20 cellular contexts compared by ENCODE assay signal in genomic region chr20:24964518-24964838, GRCh38. TPM values are rescaled to one million over a fixed set of nuclear protein-coding genes. Genes with fewer than 3 reads are reported as not detected.
DNase-seq lines count a peak whose midpoint lies in the region; ATAC-seq and TF ChIP-seq lines count a peak whose summit lies in the region.
"Had no signal": no experiment of that assay in that cellular context is flagged by ENCODE, and none has a peak within 500 bp of the region (broad histone marks: within the 10 kb centered on the region; RNA-seq: fewer than 3 reads in every experiment).

No MANE protein-coding gene starts in this region.

- H4K5ac ChIP-seq in H9 (ENCODE audit: insufficient read length, low read depth, low read length): no peak overlapping the region

- H3K4me1 Mint-ChIP-seq in CD8-positive, alpha-beta T cell (ENCODE audit: low read depth): peaks cover 44% of the 10 kb centered on the region
- no peaks in the 10 kb centered on the region for H3K4me1 Mint-ChIP-seq in H9
- peaks cover 14% of the 10 kb centered on the region for H3K4me1 Mint-ChIP-seq in activated T-helper 17 cell treated with anti-CD3 and anti-CD28 coated beads, Interleukin-2, amount 50 U/mL, for 72 hours

- no peak overlapping the region for H3K56ac ChIP-seq in H9 (ENCODE audit: insufficient read length, low read depth, low read length)

- H3K14ac ChIP-seq in H9 (ENCODE audit: insufficient read depth, low read length): no peak overlapping the region

- no peaks in the 10 kb centered on the region for H3K23me2 ChIP-seq in H9 (ENCODE audit: insufficient read length, low read depth, low read length, poor library complexity, severe bottlenecking)

- H4K20me1 ChIP-seq in H9 (ENCODE audit: control insufficient read depth, insufficient read depth, insufficient read length): no peaks in the 10 kb centered on the region

- no peak overlapping the region for H2BK20ac ChIP-seq in H9 (ENCODE audit: low read depth, low read length, poor library complexity, severe bottlenecking)

- H3K4ac ChIP-seq in H9 (ENCODE audit: low read depth, low read length): no peak overlapping the region

- no peak overlapping the region for H3K4me3 ChIP-seq in CD8-positive, alpha-beta T cell (ENCODE audit: low read depth, low read length)
- H3K4me3 ChIP-seq: hepatocyte, right lobe of liver had no signal

- H3K4me2 ChIP-seq in H9 (ENCODE audit: insufficient read depth, insufficient read length, low read length): no peak overlapping the region
- H3K4me2 ChIP-seq: hepatocyte had no signal

- H3K4me3 Mint-ChIP-seq in CD8-positive, alpha-beta T cell: no peak overlapping the region
- no peak overlapping the region for H3K4me3 Mint-ChIP-seq in H9
- H3K4me3 Mint-ChIP-seq in activated T-helper 17 cell treated with anti-CD3 and anti-CD28 coated beads, Interleukin-2, amount 50 U/mL, for 72 hours: no peak overlapping the region
- H3K4me3 Mint-ChIP-seq: activated naive CD4-positive, alpha-beta T cell treated with anti-CD3 and anti-CD28 coated beads, Interleukin-2, amount 50 U/mL, for 24 hours had no signal

- no peak for TF ChIP-seq CTCF in CD8-positive, alpha-beta T cell (IDR thresholded peaks at IDR 0.05)
- TF ChIP-seq CTCF in H9 (conservative IDR thresholded peaks at IDR 0.05): no peak

- no peaks in the 10 kb centered on the region for H3K79me2 ChIP-seq in H9 (ENCODE audit: insufficient read depth, low read length)
- H3K79me2 ChIP-seq: hepatocyte had no signal

- peaks cover 59% of the 10 kb centered on the region for H3K36me3 ChIP-seq in CD8-positive, alpha-beta T cell (ENCODE audit: insufficient read depth, low read length)

- H4K91ac ChIP-seq in H9 (ENCODE audit: insufficient read length, low read depth, low read length): no peak overlapping the region

- no peak overlapping the region for H2BK15ac ChIP-seq in H9 (ENCODE audit: low read depth, low read length)

- peak overlapping the region; percentile 43 for H3K27ac Mint-ChIP-seq in CD8-positive, alpha-beta T cell
- H3K27ac Mint-ChIP-seq in H9: no peak overlapping the region; a peak in 1 of 7 replicates
- H3K27ac Mint-ChIP-seq in activated T-helper 17 cell treated with anti-CD3 and anti-CD28 coated beads, Interleukin-2, amount 50 U/mL, for 72 hours: peak overlapping the region; percentile 74

- H3K36me3 Mint-ChIP-seq in CD8-positive, alpha-beta T cell: peaks cover 94% of the 10 kb centered on the region
- peaks cover 33 to 78% (median 49%) of the 10 kb centered on the region in 3 experiments; a peak in 6 of 7 replicates for H3K36me3 Mint-ChIP-seq in H9 (ENCODE audit: insufficient read depth in 1 of 3, low read depth in 3 of 3)
- peaks cover 96% of the 10 kb centered on the region for H3K36me3 Mint-ChIP-seq in activated T-helper 17 cell treated with anti-CD3 and anti-CD28 coated beads, Interleukin-2, amount 50 U/mL, for 72 hours (ENCODE audit: low read depth)

- no peak for DNase-seq in CD8-positive, alpha-beta T cell
- DNase-seq in H9 (peak; percentile 8), myocyte (ENCODE audit: low read depth) (peak; percentile 83), COR-L47 (lab: John Stamatoyannopoulos, UW) (no peak)
- DNase-seq in stimulated activated CD4-positive, alpha-beta T cell treated with anti-CD3 and anti-CD28 coated beads, Interleukin-2, amount 100 ng/mL, for 48 hours: no peak
- DNase-seq: effector CD4-positive, alpha-beta T cell; HCEC 1CT; mesendoderm; NCI-H1436 treated with DMSO at 0.1 percent for 48 hours; PC-3; right lobe of liver had no signal

- no peak overlapping the region for H2BK12ac ChIP-seq in H9 (ENCODE audit: insufficient read length, low read depth, low read length)

- CTCF ChIA-PET in CD8-positive, alpha-beta T cell (lab: Charles Lee): interaction anchor here (0.7 to 1.3 kb wide), 2 partner anchors 10 to 17 kb away, joined by 3 to 5 read pairs; no protein-coding TSS in a partner anchor

- no peak overlapping the region for H2AFZ ChIP-seq in H9 (ENCODE audit: low read length)
- H2AFZ ChIP-seq: hepatocyte had no signal

- H3K27me3 ChIP-seq in CD8-positive, alpha-beta T cell (ENCODE audit: insufficient read depth, low read length): no peaks in the 10 kb centered on the region
- H3K27me3 ChIP-seq in H9 (ENCODE audit: insufficient read depth, low read length): no peaks in the 10 kb centered on the region
- H3K27me3 ChIP-seq: hepatocyte, right lobe of liver had no signal

- POLR2A ChIA-PET in CD8-positive, alpha-beta T cell (lab: Charles Lee): interaction anchor here (0.6 to 1.4 kb wide), 2 partner anchors 16 to 117 kb away, joined by 3 read pairs; no protein-coding TSS in a partner anchor

- no peaks in the 10 kb centered on the region for H3K27me3 Mint-ChIP-seq in CD8-positive, alpha-beta T cell (ENCODE audit: low read depth)
- no peaks in the 10 kb centered on the region for H3K27me3 Mint-ChIP-seq in H9 (ENCODE audit: low read depth)
- no peaks in the 10 kb centered on the region for H3K27me3 Mint-ChIP-seq in activated T-helper 17 cell treated with anti-CD3 and anti-CD28 coated beads, Interleukin-2, amount 50 U/mL, for 72 hours
- H3K27me3 Mint-ChIP-seq: activated naive CD4-positive, alpha-beta T cell treated with anti-CD3 and anti-CD28 coated beads, Interleukin-2, amount 50 U/mL, for 24 hours had no signal

- no peak overlapping the region for H2AK5ac ChIP-seq in H9 (ENCODE audit: insufficient read length, low read length)

- H2BK5ac ChIP-seq in H9 (ENCODE audit: insufficient read length, low read length): no peak overlapping the region

- H2BK120ac ChIP-seq in H9 (ENCODE audit: low read depth, low read length, poor library complexity, severe bottlenecking): no peak overlapping the region

- H3K27ac ChIP-seq in CD8-positive, alpha-beta T cell (ENCODE audit: low read depth, low read length): no peak overlapping the region
- no peak overlapping the region for H3K27ac ChIP-seq in H9 (ENCODE audit: insufficient read length, low read depth, low read length)
- H3K27ac ChIP-seq: hepatocyte, right lobe of liver had no signal

- H3K18ac ChIP-seq in H9 (ENCODE audit: insufficient read length, low read depth, low read length): no peak overlapping the region

- intact Hi-C loops in CD8-positive, alpha-beta T cell (cut with DNase I, micrococcal nuclease): no loop called here

- no peaks in the 10 kb centered on the region for H3K79me1 ChIP-seq in H9 (ENCODE audit: insufficient read depth, low read depth, low read length, poor library complexity, severe bottlenecking)

- no peaks in the 10 kb centered on the region for H3K9me3 ChIP-seq in CD8-positive, alpha-beta T cell (ENCODE audit: low read length)
- H3K9me3 ChIP-seq in H9 (ENCODE audit: control insufficient read depth, low read depth, low read length): no peaks in the 10 kb centered on the region
- H3K9me3 ChIP-seq: right lobe of liver had no signal

- no peaks in the 10 kb centered on the region for H3K9me3 Mint-ChIP-seq in CD8-positive, alpha-beta T cell
- H3K9me3 Mint-ChIP-seq in H9: no peaks in the 10 kb centered on the region
- no peaks in the 10 kb centered on the region for H3K9me3 Mint-ChIP-seq in activated T-helper 17 cell treated with anti-CD3 and anti-CD28 coated beads, Interleukin-2, amount 50 U/mL, for 72 hours
- H3K9me3 Mint-ChIP-seq: activated naive CD4-positive, alpha-beta T cell treated with anti-CD3 and anti-CD28 coated beads, Interleukin-2, amount 50 U/mL, for 24 hours had no signal

- ATAC-seq in CD8-positive, alpha-beta T cell: no peak
- ATAC-seq in activated T-helper 17 cell treated with anti-CD3 and anti-CD28 coated beads, Interleukin-2, amount 50 U/mL, for 72 hours (replicated peaks): peak; percentile 40
- no peak for ATAC-seq in GM21367 (IDR thresholded peaks at IDR 0.05; ENCODE audit: unreplicated experiment)
- ATAC-seq in GM19324 (IDR thresholded peaks at IDR 0.05; ENCODE audit: low FRiP score, unreplicated experiment): no peak
- ATAC-seq: PC-3, right lobe of liver had no signal

- H4K8ac ChIP-seq in H9 (replicated peaks; ENCODE audit: insufficient read length, low read depth, low read length): no peak overlapping the region

- WGBS in H9 (ENCODE audit: extremely low coverage, insufficient read length, low lambda C conversion rate): no CpG with 5 or more reads among the region's 9 CpGs

- no peak overlapping the region for H3K23ac ChIP-seq in H9 (ENCODE audit: insufficient read length, low read depth, low read length)

- H3K9ac ChIP-seq in H9 (ENCODE audit: extremely low read depth, insufficient read length, low read length): no peak overlapping the region

- H3T11ph ChIP-seq in H9 (ENCODE audit: low read length): no peak overlapping the region

- peaks cover 35% of the 10 kb centered on the region for H3K4me1 ChIP-seq in CD8-positive, alpha-beta T cell (ENCODE audit: insufficient read depth, low read length)
- H3K4me1 ChIP-seq in H9 (ENCODE audit: insufficient read depth, low read length): no peaks in the 10 kb centered on the region
- H3K4me1 ChIP-seq: right lobe of liver had no signal

RNA-seq across cellular contexts. Expression of gene CST7, which starts 15.4 kb away (rescaled TPM):
- total RNA-seq in CD8-positive, alpha-beta T cell: 10 to 100 TPM; 53.3 to 54.6 TPM
- total RNA-seq in H9 (2021) (not detected in 2 replicates), myocyte (5.4 and 6.8 TPM in 2 replicates)
- total RNA-seq in activated T-helper 17 cell treated with anti-CD3 and anti-CD28 coated beads, Interleukin-2, amount 50 U/mL, for 72 hours: 10 to 100 TPM; 38.2 to 41.7 TPM
- polyA plus RNA-seq in myocyte (2012): 1.7 TPM
- total RNA-seq: bronchial epithelial cell, fibroblast of lung, hepatocyte, kidney epithelial cell, NCI-H460, PC-3 had no signal
- polyA plus RNA-seq: fibroblast of lung, hepatocyte had no signal

RNA-seq across cellular contexts. Expression of gene APMAP, which starts 28.1 kb away (rescaled TPM):
- total RNA-seq in CD8-positive, alpha-beta T cell: 10 to 100 TPM; 31.0 to 31.8 TPM
- total RNA-seq in H9 (2021) (67.8 and 69.1 TPM in 2 replicates), myocyte (59.8 and 70.5 TPM in 2 replicates)
- 10 to 100 TPM; 30.7 to 49.4 TPM for total RNA-seq in activated T-helper 17 cell treated with anti-CD3 and anti-CD28 coated beads, Interleukin-2, amount 50 U/mL, for 72 hours
- polyA plus RNA-seq in myocyte (2012): 75.1 TPM

Comparison
In these comparisons a context has a peak if more than half of its experiments do, and no peak if none do; other contexts are left out.
1. DNase-seq: peak in H9 (single experiment) and myocyte (single experiment); none in CD8-positive, alpha-beta T cell (0 of 7), COR-L47 (single experiment) and stimulated activated CD4-positive, alpha-beta T cell treated with anti-CD3 and anti-CD28 coated beads, Interleukin-2, amount 100 ng/mL, for 48 hours (0 of 2).
2. H3K27ac Mint-ChIP-seq: peak in CD8-positive, alpha-beta T cell (single experiment) and activated T-helper 17 cell treated with anti-CD3 and anti-CD28 coated beads, Interleukin-2, amount 50 U/mL, for 72 hours (single experiment); none in H9 (0 of 3).